In genomic region chr11:134861490-134862107, GRCh38 we compare ENCODE assay signal across 20 cellular contexts.
DNase-seq lines count a peak whose midpoint lies in the region; ATAC-seq and TF ChIP-seq lines count a peak whose summit lies in the region.
"Had no signal": no experiment of that assay in that cellular context is flagged by ENCODE, and none has a peak within 500 bp of the region (broad histone marks: within the 10 kb centered on the region; RNA-seq: fewer than 3 reads in every experiment).

No MANE protein-coding gene starts in this region.

- H3K27me3 Mint-ChIP-seq in CD8-positive, alpha-beta memory T cell, result peaks cover 3 to 14% of the 10 kb centered on the region in 2 donors

- H3K4me1 ChIP-seq in DND-41 (ENCODE audit: insufficient read depth, low read length), result peaks cover 11% of the 10 kb centered on the region; the same call in 1 of the 2 replicates
- no peaks in the 10 kb centered on the region for H3K4me1 ChIP-seq in PC-9 (replicated peaks; ENCODE audit: insufficient read depth)
- no peaks in the 10 kb centered on the region for H3K4me1 ChIP-seq in CD8-positive, alpha-beta memory T cell (ENCODE audit: insufficient read depth, low read length)

- H3K9me3 Mint-ChIP-seq in CD8-positive, alpha-beta memory T cell, result no peaks in the 10 kb centered on the region
- H3K9me3 Mint-ChIP-seq: activated naive CD4-positive, alpha-beta T cell treated with anti-CD3 and anti-CD28 coated beads, Interleukin-2, amount 10 ng/mL, durations not matched to agents 7 days and 5 days had no signal

- CTCF ChIA-PET in HEK293T (lab: Yijun Ruan, JAX), result interaction anchor here (0.7 kb wide), 1 partner anchor 38 kb away, joined by 3 read pairs; no protein-coding TSS in a partner anchor
- CTCF ChIA-PET in PC-9 (lab: Charles Lee), result no interaction called here
- CTCF ChIA-PET in CD8-positive, alpha-beta memory T cell (lab: Charles Lee), result no interaction called here

- H3K4me3 ChIP-seq in DND-41 (ENCODE audit: low read depth in 1 of 2, low read length in 2 of 2) (no peak overlapping the region), PC-9 (no peak overlapping the region)
- no peak overlapping the region for H3K4me3 ChIP-seq in CD8-positive, alpha-beta memory T cell (ENCODE audit: low read length)
- H3K4me3 ChIP-seq: dorsolateral prefrontal cortex had no signal

- no peaks in the 10 kb centered on the region for H3K9me2 ChIP-seq in PC-9 (ENCODE audit: insufficient read depth)

- H3K36me3 Mint-ChIP-seq in CD8-positive, alpha-beta memory T cell, result no peaks in the 10 kb centered on the region
- H3K36me3 Mint-ChIP-seq: activated naive CD4-positive, alpha-beta T cell treated with anti-CD3 and anti-CD28 coated beads, Interleukin-2, amount 10 ng/mL, durations not matched to agents 7 days and 5 days had no signal

- peak; percentile 13 for TF ChIP-seq CTCF in DND-41 (IDR thresholded peaks at IDR 0.05; ENCODE audit: borderline replicate concordance, extremely low read depth, low read length, poor library complexity, severe bottlenecking)
- peak; percentile 62 for TF ChIP-seq CTCF in PC-9 (conservative IDR thresholded peaks at IDR 0.05)

- POLR2A ChIA-PET in HEK293T (lab: Yijun Ruan, JAX) (interaction anchor here (1.4 kb wide), 1 partner anchor 10 kb away, joined by 3 read pairs; no protein-coding TSS in a partner anchor), PC-9 (lab: Charles Lee; ENCODE audit: unreplicated experiment) (no interaction called here)
- POLR2A ChIA-PET in CD8-positive, alpha-beta memory T cell (lab: Charles Lee), result no interaction called here

- no peaks in the 10 kb centered on the region for H3K27me3 ChIP-seq in DND-41 (ENCODE audit: insufficient read depth, low read length, poor library complexity)
- peaks cover 45% of the 10 kb centered on the region for H3K27me3 ChIP-seq in PC-9 (ENCODE audit: insufficient read depth, low read depth)
- no peaks in the 10 kb centered on the region for H3K27me3 ChIP-seq in CD8-positive, alpha-beta memory T cell (ENCODE audit: insufficient read depth, low read length, poor library complexity, severe bottlenecking)

- no peaks in the 10 kb centered on the region for H3K9me3 ChIP-seq in DND-41 (ENCODE audit: insufficient read depth, low read length, severe bottlenecking)
- no peaks in the 10 kb centered on the region for H3K9me3 ChIP-seq in PC-9 (ENCODE audit: insufficient read depth, low read depth)
- H3K9me3 ChIP-seq in CD8-positive, alpha-beta memory T cell (ENCODE audit: low read length), result no peaks in the 10 kb centered on the region

- H3K36me3 ChIP-seq in DND-41 (ENCODE audit: insufficient read depth, low read length) (no peaks in the 10 kb centered on the region), PC-9 (ENCODE audit: low read depth) (no peaks in the 10 kb centered on the region)
- no peaks in the 10 kb centered on the region for H3K36me3 ChIP-seq in CD8-positive, alpha-beta memory T cell (ENCODE audit: insufficient read depth, low read length)

- H3F3A ChIP-seq in PC-9 (ENCODE audit: insufficient read depth, low read depth), result no peaks in the 10 kb centered on the region

- intact Hi-C loops in PC-9 (cut with micrococcal nuclease; ENCODE audit: unreplicated experiment) (no loop called here), Right ventricle myocardium superior (cut with DNase I) (no loop called here)

- no peaks in the 10 kb centered on the region for H3K4me1 Mint-ChIP-seq in CD8-positive, alpha-beta memory T cell
- H3K4me1 Mint-ChIP-seq: activated naive CD4-positive, alpha-beta T cell treated with anti-CD3 and anti-CD28 coated beads, Interleukin-2, amount 10 ng/mL, durations not matched to agents 7 days and 5 days had no signal

- DNase-seq in DND-41, result no peak
- peak; percentile 25 for DNase-seq in HEK293T (ENCODE audit: extremely low spot score)
- no peak for DNase-seq in PC-9
- peak; percentile 49 for DNase-seq in mesenteric fat pad (ENCODE audit: low spot score)
- no peak for DNase-seq in CD8-positive, alpha-beta memory T cell
- no peak for DNase-seq in Right ventricle myocardium superior
- DNase-seq: activated CD4-positive, CD25-positive, alpha-beta regulatory T cell; activated CD8-positive, alpha-beta memory T cell treated with anti-CD3 and anti-CD28 coated beads, Interleukin-2, amount 50 U/mL, for 4 hours; activated naive CD4-positive, alpha-beta T cell treated with anti-CD3 and anti-CD28 coated beads, Interleukin-2, amount 10 ng/mL, durations not matched to agents 7 days and 5 days; AML-193; dorsolateral prefrontal cortex; IMR-90; kidney glomerular epithelial cell; NCI-H146; NCI-H446; stimulated activated CD4-positive, alpha-beta T cell treated with anti-CD3 and anti-CD28 coated beads, Interleukin-2, amount 100 ng/mL, for 24 hours; substantia nigra had no signal

- H3K27ac ChIP-seq in DND-41 (ENCODE audit: low read length), result no peak overlapping the region
- H3K27ac ChIP-seq in PC-9, result no peak overlapping the region
- no peak overlapping the region for H3K27ac ChIP-seq in CD8-positive, alpha-beta memory T cell (ENCODE audit: low read depth, low read length)
- H3K27ac ChIP-seq: dorsolateral prefrontal cortex had no signal

- no peak overlapping the region for H3K9ac ChIP-seq in DND-41 (ENCODE audit: low read depth, low read length)

- H3K27ac Mint-ChIP-seq in CD8-positive, alpha-beta memory T cell, result no peak overlapping the region
- H3K27ac Mint-ChIP-seq: activated naive CD4-positive, alpha-beta T cell treated with anti-CD3 and anti-CD28 coated beads, Interleukin-2, amount 10 ng/mL, durations not matched to agents 7 days and 5 days had no signal

- H3K4me2 ChIP-seq in DND-41 (ENCODE audit: insufficient read depth, low read length), result no peak overlapping the region
- no peak overlapping the region for H3K4me2 ChIP-seq in PC-9

- H4K20me1 ChIP-seq in DND-41 (ENCODE audit: insufficient read depth, low read length), result no peaks in the 10 kb centered on the region
- no peaks in the 10 kb centered on the region for H4K20me1 ChIP-seq in PC-9 (ENCODE audit: insufficient read depth)

- H2AFZ ChIP-seq in DND-41 (ENCODE audit: low read depth, low read length) (no peak overlapping the region), PC-9 (no peak overlapping the region)

- no TSS peak for BruUV-seq in PC-9 (replicated peaks; lab: Mats Ljungman, UMichigan)

- H3K79me2 ChIP-seq in DND-41 (ENCODE audit: insufficient read depth, low read length) (no peaks in the 10 kb centered on the region), PC-9 (ENCODE audit: low read depth) (no peaks in the 10 kb centered on the region)

- ATAC-seq in DND-41 (ENCODE audit: insufficient read depth, low read depth), result no peak
- ATAC-seq in Right ventricle myocardium superior (ENCODE audit: poor library complexity), result no peak
- ATAC-seq in HG02642 (IDR thresholded peaks at IDR 0.05; ENCODE audit: poor library complexity, unreplicated experiment), result no peak
- no peak for ATAC-seq in HG03442 (IDR thresholded peaks at IDR 0.05; ENCODE audit: unreplicated experiment)
- ATAC-seq: sciatic nerve had no signal

- H3K4me3 Mint-ChIP-seq in CD8-positive, alpha-beta memory T cell, result no peak overlapping the region
- H3K4me3 Mint-ChIP-seq: activated naive CD4-positive, alpha-beta T cell treated with anti-CD3 and anti-CD28 coated beads, Interleukin-2, amount 10 ng/mL, durations not matched to agents 7 days and 5 days had no signal

TF ChIP-seq in HEK293T, 16 proteins besides CTCF, POLR2A, EP300 and RAD21:
- TF ChIP-seq BHLHE40 (IDR thresholded peaks at IDR 0.05; ENCODE audit: borderline replicate concordance), result no peak
- TF ChIP-seq ARNT (IDR thresholded peaks at IDR 0.05), result no peak
- TF ChIP-seq L3MBTL2 (conservative IDR thresholded peaks at IDR 0.05), result no peak
- no peak for TF ChIP-seq ELF4 (IDR thresholded peaks at IDR 0.05)
- no peak for TF ChIP-seq CTBP1 (IDR thresholded peaks at IDR 0.05; ENCODE audit: borderline replicate concordance)

Comparison
In these comparisons a context has a peak if more than half of its experiments do, and no peak if none do; other contexts are left out.
1. DNase-seq: peak in HEK293T (single experiment) and mesenteric fat pad (single experiment); none in DND-41 (single experiment), PC-9 (0 of 2), CD8-positive, alpha-beta memory T cell (0 of 5) and Right ventricle myocardium superior (single experiment).